In the genomic region with DNA sequence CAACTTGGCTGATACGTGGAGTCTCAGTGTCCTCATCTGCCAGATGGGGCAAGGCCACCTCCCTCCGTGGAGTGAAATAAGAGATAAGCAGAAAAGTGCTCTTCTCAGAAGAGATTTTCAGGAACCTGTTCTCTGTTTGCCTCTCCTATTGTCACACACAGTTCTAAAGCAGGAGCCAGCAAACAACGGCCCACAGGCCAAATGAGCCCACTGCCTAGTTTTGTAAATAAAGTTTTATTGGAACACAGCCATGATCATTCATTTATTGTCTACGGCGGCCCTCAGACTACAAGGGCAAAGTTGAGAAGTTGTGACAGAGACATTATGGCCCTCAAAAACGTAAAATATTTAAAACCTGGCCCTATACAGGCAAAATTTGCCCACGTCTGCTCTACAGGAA, we compare ENCODE assay signal across 40 cellular contexts.
"Had no signal": no experiment of that assay in that cellular context is flagged by ENCODE, and none has a peak within 500 bp of the region (broad histone marks: within the 10 kb centered on the region; RNA-seq: fewer than 3 reads in every experiment).

No MANE protein-coding gene starts in this region.

- H3K9me3 ChIP-seq: adrenal gland, ascending aorta, body of pancreas, breast epithelium had no signal

- H3K27ac Mint-ChIP-seq: activated naive CD4-positive, alpha-beta T cell treated with anti-CD3 and anti-CD28 coated beads for 36 hours; activated naive CD4-positive, alpha-beta T cell treated with anti-CD3 and anti-CD28 coated beads, Interleukin-2, amount 10 ng/mL, durations not matched to agents 7 days and 5 days; activated naive CD4-positive, alpha-beta T cell treated with anti-CD3 and anti-CD28 coated beads, Interleukin-2, amount 50 U/mL, for 24 hours; activated naive CD4-positive, alpha-beta T cell treated with anti-CD3 and anti-CD28 coated beads, Interleukin-2, amount 50 U/mL, for 72 hours; activated naive CD8-positive, alpha-beta T cell; activated naive CD8-positive, alpha-beta T cell treated with anti-CD3 and anti-CD28 coated beads for 36 hours; activated naive CD8-positive, alpha-beta T cell treated with anti-CD3 and anti-CD28 coated beads, Interleukin-2, amount 10 ng/mL, durations not matched to agents 7 days and 5 days; activated naive CD8-positive, alpha-beta T cell treated with anti-CD3 and anti-CD28 coated beads, Interleukin-2, amount 50 U/mL, for 24 hours; activated T-cell treated with anti-CD3 and anti-CD28 coated beads, Interleukin-2, amount 50 U/mL, for 24 hours; activated T-cell treated with anti-CD3 and anti-CD28 coated beads, Interleukin-2, amount 50 U/mL, for 72 hours; activated T-helper 1 cell treated with anti-CD3 and anti-CD28 coated beads, Interleukin-12 subunit alpha, Interleukin-12 subunit beta, Interleukin-2, Interleukin-4 antibody, amounts not matched to agents 30 ng/mL and 10 ng/mL and 1 ng/mL, durations not matched to agents 14 hours and 24 hours and 36 hours; activated T-helper 17 cell treated with anti-CD3 and anti-CD28 coated beads, Interleukin-2, amount 50 U/mL, for 72 hours; activated T-helper 2 cell treated with anti-CD3 and anti-CD28 coated beads, Interferon-gamma antibody, Interleukin-2, Interleukin-4, amounts not matched to agents 10 μg/mL and 5 μg/mL and 100 μg/mL, durations not matched to agents 14 hours and 24 hours and 36 hours; brain had no signal

- ATAC-seq: activated naive CD4-positive, alpha-beta T cell treated with anti-CD3 and anti-CD28 coated beads, Interleukin-2, amount 50 U/mL, for 72 hours; activated naive CD8-positive, alpha-beta T cell treated with anti-CD3 and anti-CD28 coated beads, Interleukin-2, amount 50 U/mL, for 24 hours; activated T-cell treated with anti-CD3 and anti-CD28 coated beads, Interleukin-2, amount 50 U/mL, for 4 hours; activated T-cell treated with anti-CD3 and anti-CD28 coated beads, Interleukin-2, amount 50 U/mL, for 72 hours; activated T-helper 17 cell treated with anti-CD3 and anti-CD28 coated beads, Interleukin-2, amount 50 U/mL, for 72 hours; body of pancreas had no signal

- FAIRE-seq: astrocyte, bronchial epithelial cell had no signal

- H3K4me3 Mint-ChIP-seq: activated naive CD4-positive, alpha-beta T cell treated with anti-CD3 and anti-CD28 coated beads for 36 hours; activated naive CD4-positive, alpha-beta T cell treated with anti-CD3 and anti-CD28 coated beads, Interleukin-2, amount 10 ng/mL, durations not matched to agents 7 days and 5 days; activated naive CD4-positive, alpha-beta T cell treated with anti-CD3 and anti-CD28 coated beads, Interleukin-2, amount 50 U/mL, for 24 hours; activated naive CD8-positive, alpha-beta T cell; activated naive CD8-positive, alpha-beta T cell treated with anti-CD3 and anti-CD28 coated beads for 36 hours; activated naive CD8-positive, alpha-beta T cell treated with anti-CD3 and anti-CD28 coated beads, Interleukin-2, amount 10 ng/mL, durations not matched to agents 7 days and 5 days; activated naive CD8-positive, alpha-beta T cell treated with anti-CD3 and anti-CD28 coated beads, Interleukin-2, amount 50 U/mL, for 24 hours; activated T-cell treated with anti-CD3 and anti-CD28 coated beads, Interleukin-2, amount 50 U/mL, for 24 hours; activated T-cell treated with anti-CD3 and anti-CD28 coated beads, Interleukin-2, amount 50 U/mL, for 4 hours; activated T-cell treated with anti-CD3 and anti-CD28 coated beads, Interleukin-2, amount 50 U/mL, for 72 hours; activated T-helper 1 cell treated with anti-CD3 and anti-CD28 coated beads, Interleukin-12 subunit alpha, Interleukin-12 subunit beta, Interleukin-2, Interleukin-4 antibody, amounts not matched to agents 30 ng/mL and 10 ng/mL and 1 ng/mL, durations not matched to agents 14 hours and 24 hours and 36 hours; activated T-helper 17 cell treated with anti-CD3 and anti-CD28 coated beads, Interleukin-2, amount 50 U/mL, for 72 hours; brain; central memory CD8-positive, alpha-beta T cell had no signal

- H3K4me3 ChIP-seq: adrenal gland, ascending aorta, body of pancreas, breast epithelium, cardiac muscle cell had no signal

- H3K27me3 ChIP-seq: adrenal gland, ascending aorta, body of pancreas, brain microvascular endothelial cell, breast epithelium had no signal

- H3K36me3 ChIP-seq: adrenal gland, ascending aorta, brain microvascular endothelial cell, breast epithelium, cardiac muscle cell had no signal

- H3K27ac ChIP-seq: adrenal gland, ascending aorta, body of pancreas, brain microvascular endothelial cell, breast epithelium, cardiac muscle cell had no signal

- H3K4me1 ChIP-seq: adrenal gland, ascending aorta, body of pancreas, breast epithelium had no signal

- H3K36me3 Mint-ChIP-seq: activated naive CD4-positive, alpha-beta T cell treated with anti-CD3 and anti-CD28 coated beads, Interleukin-2, amount 10 ng/mL, durations not matched to agents 7 days and 5 days; activated naive CD4-positive, alpha-beta T cell treated with anti-CD3 and anti-CD28 coated beads, Interleukin-2, amount 50 U/mL, for 24 hours; activated naive CD4-positive, alpha-beta T cell treated with anti-CD3 and anti-CD28 coated beads, Interleukin-2, amount 50 U/mL, for 72 hours; activated naive CD8-positive, alpha-beta T cell; activated naive CD8-positive, alpha-beta T cell treated with anti-CD3 and anti-CD28 coated beads for 36 hours; activated naive CD8-positive, alpha-beta T cell treated with anti-CD3 and anti-CD28 coated beads, Interleukin-2, amount 10 ng/mL, durations not matched to agents 7 days and 5 days; brain had no signal

- DNase-seq: activated effector memory CD4-positive, alpha-beta T cell treated with anti-CD3 and anti-CD28 coated beads, Interleukin-2, amount 50 U/mL, for 16 hours; activated effector memory CD4-positive, alpha-beta T cell treated with Interleukin-2 at 50 U/mL for 16 hours; activated gamma-delta T cell; activated gamma-delta T cell treated with Interleukin-2 at 50 U/mL for 16 hours; activated naive CD4-positive, alpha-beta T cell; activated naive CD4-positive, alpha-beta T cell treated with anti-CD3 and anti-CD28 coated beads for 36 hours; activated naive CD4-positive, alpha-beta T cell treated with anti-CD3 and anti-CD28 coated beads, Interleukin-2, amount 10 ng/mL, durations not matched to agents 7 days and 5 days; activated naive CD4-positive, alpha-beta T cell treated with anti-CD3 and anti-CD28 coated beads, Interleukin-2, amount 50 U/mL, for 16 hours; activated naive CD4-positive, alpha-beta T cell treated with Interleukin-2 at 50 U/mL for 16 hours; activated naive CD8-positive, alpha-beta T cell treated with anti-CD3 and anti-CD28 coated beads for 36 hours; activated naive CD8-positive, alpha-beta T cell treated with anti-CD3 and anti-CD28 coated beads, Interleukin-2, amount 10 ng/mL, durations not matched to agents 7 days and 5 days; activated naive CD8-positive, alpha-beta T cell treated with anti-CD3 and anti-CD28 coated beads, Interleukin-2, amount 50 U/mL, for 24 hours; activated T-cell treated with anti-CD3 and anti-CD28 coated beads, Interleukin-2, amount 50 U/mL, for 1 hour; activated T-cell treated with anti-CD3 and anti-CD28 coated beads, Interleukin-2, amount 50 U/mL, for 24 hours; activated T-cell treated with anti-CD3 and anti-CD28 coated beads, Interleukin-2, amount 50 U/mL, for 4 hours; activated T-cell treated with anti-CD3 and anti-CD28 coated beads, Interleukin-2, amount 50 U/mL, for 48 hours; activated T-cell treated with anti-CD3 and anti-CD28 coated beads, Interleukin-2, amount 50 U/mL, for 72 hours; adrenal gland; amniotic stem cell; amygdala; anterior cingulate cortex; aorta; body of pancreas; brain microvascular endothelial cell; caudate nucleus; central memory CD4-positive, alpha-beta T cell; cerebellar nuclear complex had no signal

- H3K9me3 Mint-ChIP-seq: activated naive CD4-positive, alpha-beta T cell treated with anti-CD3 and anti-CD28 coated beads for 36 hours; activated naive CD4-positive, alpha-beta T cell treated with anti-CD3 and anti-CD28 coated beads, Interleukin-2, amount 10 ng/mL, durations not matched to agents 7 days and 5 days; activated naive CD4-positive, alpha-beta T cell treated with anti-CD3 and anti-CD28 coated beads, Interleukin-2, amount 50 U/mL, for 24 hours; activated naive CD4-positive, alpha-beta T cell treated with anti-CD3 and anti-CD28 coated beads, Interleukin-2, amount 50 U/mL, for 72 hours; activated naive CD8-positive, alpha-beta T cell treated with anti-CD3 and anti-CD28 coated beads for 36 hours; activated naive CD8-positive, alpha-beta T cell treated with anti-CD3 and anti-CD28 coated beads, Interleukin-2, amount 10 ng/mL, durations not matched to agents 7 days and 5 days; activated naive CD8-positive, alpha-beta T cell treated with anti-CD3 and anti-CD28 coated beads, Interleukin-2, amount 50 U/mL, for 24 hours; activated T-cell treated with anti-CD3 and anti-CD28 coated beads, Interleukin-2, amount 50 U/mL, for 24 hours; activated T-cell treated with anti-CD3 and anti-CD28 coated beads, Interleukin-2, amount 50 U/mL, for 4 hours; activated T-cell treated with anti-CD3 and anti-CD28 coated beads, Interleukin-2, amount 50 U/mL, for 72 hours; activated T-helper 1 cell treated with anti-CD3 and anti-CD28 coated beads, Interleukin-12 subunit alpha, Interleukin-12 subunit beta, Interleukin-2, Interleukin-4 antibody, amounts not matched to agents 30 ng/mL and 10 ng/mL and 1 ng/mL, durations not matched to agents 14 hours and 24 hours and 36 hours; activated T-helper 17 cell treated with anti-CD3 and anti-CD28 coated beads, Interleukin-2, amount 50 U/mL, for 72 hours; activated T-helper 2 cell treated with anti-CD3 and anti-CD28 coated beads, Interferon-gamma antibody, Interleukin-2, Interleukin-4, amounts not matched to agents 10 μg/mL and 5 μg/mL and 100 μg/mL, durations not matched to agents 14 hours and 24 hours and 36 hours; central memory CD8-positive, alpha-beta T cell had no signal

- H3K4me1 Mint-ChIP-seq: activated naive CD4-positive, alpha-beta T cell treated with anti-CD3 and anti-CD28 coated beads, Interleukin-2, amount 10 ng/mL, durations not matched to agents 7 days and 5 days; activated naive CD4-positive, alpha-beta T cell treated with anti-CD3 and anti-CD28 coated beads, Interleukin-2, amount 50 U/mL, for 24 hours; activated naive CD8-positive, alpha-beta T cell treated with anti-CD3 and anti-CD28 coated beads for 36 hours; activated naive CD8-positive, alpha-beta T cell treated with anti-CD3 and anti-CD28 coated beads, Interleukin-2, amount 10 ng/mL, durations not matched to agents 7 days and 5 days; activated naive CD8-positive, alpha-beta T cell treated with anti-CD3 and anti-CD28 coated beads, Interleukin-2, amount 50 U/mL, for 24 hours; activated T-helper 17 cell treated with anti-CD3 and anti-CD28 coated beads, Interleukin-2, amount 50 U/mL, for 72 hours; central memory CD8-positive, alpha-beta T cell had no signal
